Comparison of ENCODE assay signal across 1 cellular context in genomic region chr7:77944183-77945182, GRCh38.
A peak's percentile ranks its signal among the peaks of the same experiment; 100 is the strongest.
TF ChIP-seq lines count a peak whose summit lies in the region.

No MANE protein-coding gene starts in this region.

TF ChIP-seq in K562, 482 proteins besides CTCF, POLR2A, EP300 and RAD21 (continued from another document and continues in another):
- TF ChIP-seq DACH1 (IDR thresholded peaks at IDR 0.05; ENCODE audit: partially characterized antibody) (peak; percentile 16), CGGBP1 (CRISPR knock-in tag; IDR thresholded peaks at IDR 0.05) (no peak), PRDM10 (IDR thresholded peaks at IDR 0.05; ENCODE audit: partially characterized antibody) (no peak), E2F4 (CRISPR knock-in tag; IDR thresholded peaks at IDR 0.05; ENCODE audit: low read depth) (no peak), E2F5 (CRISPR knock-in tag; IDR thresholded peaks at IDR 0.05) (no peak), ZBTB11 (CRISPR knock-in tag; IDR thresholded peaks at IDR 0.05) (peak in 1 of 3 experiments; percentile 59; a peak in 2 of 6 replicates), KDM5B (IDR thresholded peaks at IDR 0.05; ENCODE audit: insufficient replicate concordance, low read depth, low read length) (no peak), SMC3 (conservative IDR thresholded peaks at IDR 0.05; ENCODE audit: insufficient read depth, low read depth, low read length) (no peak), HNRNPL (IDR thresholded peaks at IDR 0.05; ENCODE audit: low read depth, low read length) (no peak), THRA (IDR thresholded peaks at IDR 0.05) (no peak), LEF1 (IDR thresholded peaks at IDR 0.05) (peak; percentile 37; the same call in 1 of the 2 replicates), SMAD3 (CRISPR knock-in tag; conservative IDR thresholded peaks at IDR 0.05) (no peak), ETV1 (tag; conservative IDR thresholded peaks at IDR 0.05; ENCODE audit: low read depth) (peak; percentile 85), FOS (IDR thresholded peaks at IDR 0.05; ENCODE audit: extremely low read depth, insufficient read length) (no peak), TEAD1 (CRISPR knock-in tag; IDR thresholded peaks at IDR 0.05) (no peak), ZBTB43 (CRISPR knock-in tag; IDR thresholded peaks at IDR 0.05) (no peak), ZNF274 (IDR thresholded peaks at IDR 0.05; ENCODE audit: borderline replicate concordance, low read depth, low read length) (no peak), LCOR (CRISPR knock-in tag; IDR thresholded peaks at IDR 0.05) (no peak), MBD1 (CRISPR knock-in tag; IDR thresholded peaks at IDR 0.05) (no peak), TBP (optimal IDR thresholded peaks at IDR 0.05; ENCODE audit: low read depth, low read length) (no peak), SP1 (CRISPR knock-in tag; IDR thresholded peaks at IDR 0.05) (no peak), ARNT (IDR thresholded peaks at IDR 0.05) (0 out of 4 replicates have a peak, but pooled peaks of 1 of the 2 experiments have one; percentile 29), GTF2B (IDR thresholded peaks at IDR 0.05; ENCODE audit: extremely low read depth, insufficient read length) (no peak), TRIM25 (IDR thresholded peaks at IDR 0.05; ENCODE audit: borderline replicate concordance) (no peak), ZNF253 (CRISPR knock-in tag; conservative IDR thresholded peaks at IDR 0.05) (no peak), ZNF140 (CRISPR knock-in tag; IDR thresholded peaks at IDR 0.05) (no peak), POLR2H (tag; IDR thresholded peaks at IDR 0.05; ENCODE audit: low read depth) (peak; percentile 56), ZNF639 (CRISPR knock-in tag; conservative IDR thresholded peaks at IDR 0.05 in 1 of 2, IDR thresholded peaks at IDR 0.05 in 1 of 2) (peak in 1 of 2 experiments; percentile 82; a peak in 2 of 4 replicates), STAT5A (IDR thresholded peaks at IDR 0.05; ENCODE audit: borderline replicate concordance, low read length) (no peak), NRF1 (conservative IDR thresholded peaks at IDR 0.05 in 1 of 2, IDR thresholded peaks at IDR 0.05 in 1 of 2) (no peak), CREBBP (IDR thresholded peaks at IDR 0.05; ENCODE audit: low read depth, low read length) (no peak), PHTF2 (CRISPR knock-in tag; IDR thresholded peaks at IDR 0.05) (no peak), RBBP5 (IDR thresholded peaks at IDR 0.05; ENCODE audit: borderline replicate concordance, insufficient read depth, low read length, poor library complexity, severe bottlenecking) (no peak), ZEB2 (IDR thresholded peaks at IDR 0.05) (peak; percentile 72; the same call in 1 of the 2 replicates), ZBTB8A (IDR thresholded peaks at IDR 0.05; ENCODE audit: partially characterized antibody) (no peak), LARP7 (IDR thresholded peaks at IDR 0.05) (no peak), ZNF347 (CRISPR knock-in tag; IDR thresholded peaks at IDR 0.05; ENCODE audit: low read depth) (no peak), MCM5 (IDR thresholded peaks at IDR 0.05; ENCODE audit: low read depth) (no peak), TAL1 (IDR thresholded peaks at IDR 0.05) (peak; percentile 78), HOMEZ (CRISPR knock-in tag; IDR thresholded peaks at IDR 0.05) (no peak), SAFB2 (IDR thresholded peaks at IDR 0.05; ENCODE audit: borderline replicate concordance, low read depth, low read length, severe bottlenecking) (no peak), CTBP1 (IDR thresholded peaks at IDR 0.05; ENCODE audit: borderline replicate concordance) (peak; percentile 75; the same call in 1 of the 2 replicates), RAD51 (IDR thresholded peaks at IDR 0.05; ENCODE audit: borderline replicate concordance, low read depth) (no peak), BCL6 (CRISPR knock-in tag; IDR thresholded peaks at IDR 0.05) (no peak)
